In the genomic region with DNA sequence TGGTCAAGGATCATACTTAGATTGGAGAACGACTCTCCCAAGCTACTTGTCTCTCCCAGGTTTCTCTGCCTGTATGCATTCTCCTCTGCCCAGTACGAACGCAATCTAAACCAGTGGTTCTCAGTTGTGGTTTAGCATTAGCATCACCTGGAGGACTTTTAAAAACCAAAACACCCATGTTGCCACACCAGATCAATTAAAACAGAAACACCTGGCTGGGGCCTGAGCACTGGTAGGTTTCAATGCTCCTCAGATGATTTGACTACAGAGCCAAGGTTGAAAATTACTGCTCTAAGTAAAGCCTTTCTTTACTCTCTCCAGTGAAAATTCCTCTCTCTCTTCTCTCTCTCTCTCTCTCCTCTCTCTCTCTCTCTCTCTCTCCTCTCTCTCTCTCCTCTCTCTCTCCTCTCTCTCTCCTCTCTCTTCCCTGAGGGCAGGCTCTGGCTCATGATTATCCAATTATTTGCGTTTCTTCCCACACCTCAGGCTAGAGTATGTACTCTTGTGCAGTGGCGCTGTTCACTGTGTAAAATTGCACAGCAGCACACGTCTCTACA, we compare ENCODE assay signal across 19 cellular contexts.
DNase-seq lines count a peak whose midpoint lies in the region; ATAC-seq and TF ChIP-seq lines count a peak whose summit lies in the region.
"Had no signal": no experiment of that assay in that cellular context is flagged by ENCODE, and none has a peak within 500 bp of the region (broad histone marks: within the 10 kb centered on the region; RNA-seq: fewer than 3 reads in every experiment).

No MANE protein-coding gene starts in this region.

- H3K9me2 ChIP-seq in MM.1S (replicated peaks; ENCODE audit: insufficient read depth, low read length) = no peaks in the 10 kb centered on the region

- no peaks in the 10 kb centered on the region for H3K27me3 ChIP-seq in MM.1S (replicated peaks; ENCODE audit: insufficient read depth, low read length)
- H3K27me3 ChIP-seq in CD8-positive, alpha-beta T cell (ENCODE audit: insufficient read depth, low read length) = no peaks in the 10 kb centered on the region
- H3K27me3 ChIP-seq: BE2C had no signal

- H2AFZ ChIP-seq in MM.1S (ENCODE audit: low read length) = no peak overlapping the region

- H3K4me3 ChIP-seq in HEK293 (ENCODE audit: low read depth, low read length) (no peak overlapping the region), MM.1S (ENCODE audit: low read length) (no peak overlapping the region)
- H3K4me3 ChIP-seq in CD8-positive, alpha-beta T cell (ENCODE audit: low read depth, low read length) = no peak overlapping the region
- H3K4me3 ChIP-seq: BLaER1 had no signal

- intact Hi-C loops in CD8-positive, alpha-beta T cell (cut with DNase I, micrococcal nuclease) = no loop called here

- DNase-seq in MM.1S = peak; percentile 30
- DNase-seq in RPMI8226 = peak; percentile 72
- no peak for DNase-seq in neural crest cell (ENCODE audit: low read depth, low spot score)
- no peak for DNase-seq in RKO (ENCODE audit: low spot score)
- DNase-seq in CD8-positive, alpha-beta T cell = no peak
- DNase-seq: 8988T; ACHN; BE2C; C1 segment of cervical spinal cord; Caco-2; Calu3; CD4-positive, alpha-beta memory T cell; CD4-positive, CD25-positive, alpha-beta regulatory T cell; DMS79 treated with DMSO at 0.1 percent for 48 hours; GF-D8 had no signal

- no peaks in the 10 kb centered on the region for H3K27me3 Mint-ChIP-seq in neural crest cell (ENCODE audit: low read depth)
- H3K27me3 Mint-ChIP-seq in CD8-positive, alpha-beta T cell (ENCODE audit: low read depth) = no peaks in the 10 kb centered on the region
- H3K27me3 Mint-ChIP-seq: CD4-positive, alpha-beta memory T cell; CD4-positive, CD25-positive, alpha-beta regulatory T cell had no signal

- no peaks in the 10 kb centered on the region for H3K79me2 ChIP-seq in MM.1S (ENCODE audit: low read length)

- peak overlapping the region; percentile 40 for H3K27ac Mint-ChIP-seq in neural crest cell (ENCODE audit: unreplicated experiment)
- no peak overlapping the region for H3K27ac Mint-ChIP-seq in CD8-positive, alpha-beta T cell
- H3K27ac Mint-ChIP-seq: CD14-positive monocyte; CD4-positive, alpha-beta memory T cell; CD4-positive, CD25-positive, alpha-beta regulatory T cell had no signal

- H3K4me3 Mint-ChIP-seq in neural crest cell = no peak overlapping the region
- no peak overlapping the region for H3K4me3 Mint-ChIP-seq in CD8-positive, alpha-beta T cell
- H3K4me3 Mint-ChIP-seq: CD14-positive monocyte; CD4-positive, alpha-beta memory T cell; CD4-positive, CD25-positive, alpha-beta regulatory T cell had no signal

- ATAC-seq in HG03457 (IDR thresholded peaks at IDR 0.05; ENCODE audit: unreplicated experiment) = no peak
- ATAC-seq in CD8-positive, alpha-beta T cell = no peak

- H4K20me1 ChIP-seq in MM.1S (ENCODE audit: insufficient read depth, low read length) = no peaks in the 10 kb centered on the region
- H4K20me1 ChIP-seq: BLaER1 had no signal

- CTCF ChIA-PET in HEK293 (lab: Yijun Ruan, JAX) = interaction anchor here (0.6 kb wide), 1 partner anchor 63 kb away, joined by 3 read pairs; no protein-coding TSS in a partner anchor
- CTCF ChIA-PET in CD8-positive, alpha-beta T cell (lab: Charles Lee) = no interaction called here

- no peak overlapping the region for H3K27ac ChIP-seq in HEK293 (ENCODE audit: extremely low read depth, low read depth, low read length)
- no peak overlapping the region for H3K27ac ChIP-seq in MM.1S (ENCODE audit: low read length)
- H3K27ac ChIP-seq in CD8-positive, alpha-beta T cell (ENCODE audit: low read depth, low read length) = no peak overlapping the region
- H3K27ac ChIP-seq: BLaER1 had no signal

- POLR2A ChIA-PET in HEK293 (lab: Yijun Ruan, JAX) = no interaction called here
- POLR2A ChIA-PET in CD8-positive, alpha-beta T cell (lab: Charles Lee) = no interaction called here

- no peak overlapping the region for H3K4me2 ChIP-seq in MM.1S (ENCODE audit: low read depth, low read length)
- H3K4me2 ChIP-seq: BLaER1 had no signal

- peaks cover 10% of the 10 kb centered on the region for H3K4me1 Mint-ChIP-seq in neural crest cell
- no peaks in the 10 kb centered on the region for H3K4me1 Mint-ChIP-seq in CD8-positive, alpha-beta T cell (ENCODE audit: low read depth)
- H3K4me1 Mint-ChIP-seq: CD14-positive monocyte; CD4-positive, alpha-beta memory T cell; CD4-positive, CD25-positive, alpha-beta regulatory T cell had no signal

- H3K36me3 ChIP-seq in HEK293 (ENCODE audit: control insufficient read depth in 2 of 2, insufficient read depth in 1 of 2, low read length in 2 of 2) (no peaks in the 10 kb centered on the region), MM.1S (replicated peaks; ENCODE audit: insufficient read depth, low read length) (no peaks in the 10 kb centered on the region)
- H3K36me3 ChIP-seq in CD8-positive, alpha-beta T cell (ENCODE audit: insufficient read depth, low read length) = no peaks in the 10 kb centered on the region
- H3K36me3 ChIP-seq: BE2C, BLaER1 had no signal

- H3K4me1 ChIP-seq in HEK293 (ENCODE audit: control insufficient read depth, insufficient read depth, low read length) (no peaks in the 10 kb centered on the region), MM.1S (ENCODE audit: low read length) (no peaks in the 10 kb centered on the region)
- H3K4me1 ChIP-seq in CD8-positive, alpha-beta T cell (ENCODE audit: insufficient read depth, low read length) = no peaks in the 10 kb centered on the region
- H3K4me1 ChIP-seq: BE2C, BLaER1, Caco-2 had no signal

- no peaks in the 10 kb centered on the region for H3K9me3 Mint-ChIP-seq in neural crest cell
- no peaks in the 10 kb centered on the region for H3K9me3 Mint-ChIP-seq in CD8-positive, alpha-beta T cell
- H3K9me3 Mint-ChIP-seq: CD4-positive, alpha-beta memory T cell had no signal

- TF ChIP-seq CTCF in HEK293 (tag by site-specific recombination; IDR thresholded peaks at IDR 0.05) (no peak), MM.1S (IDR thresholded peaks at IDR 0.05; ENCODE audit: low read length) (no peak), neural crest cell (conservative IDR thresholded peaks at IDR 0.05) (no peak)
- TF ChIP-seq CTCF in CD8-positive, alpha-beta T cell (IDR thresholded peaks at IDR 0.05) = no peak

- no peaks in the 10 kb centered on the region for H3K9me3 ChIP-seq in HEK293 (ENCODE audit: control insufficient read depth, insufficient read depth, low read depth, low read length)
- H3K9me3 ChIP-seq in MM.1S (replicated peaks; ENCODE audit: insufficient read depth, low read length) = no peaks in the 10 kb centered on the region
- no peaks in the 10 kb centered on the region for H3K9me3 ChIP-seq in CD8-positive, alpha-beta T cell (ENCODE audit: low read length)
- H3K9me3 ChIP-seq: BE2C, BLaER1, Caco-2 had no signal

- H3F3A ChIP-seq in MM.1S (ENCODE audit: insufficient read depth, low read length) = no peaks in the 10 kb centered on the region

- H3K36me3 Mint-ChIP-seq in neural crest cell (ENCODE audit: low read depth) = peaks cover 7% of the 10 kb centered on the region
- H3K36me3 Mint-ChIP-seq in CD8-positive, alpha-beta T cell = no peaks in the 10 kb centered on the region
- H3K36me3 Mint-ChIP-seq: CD14-positive monocyte; CD4-positive, alpha-beta memory T cell; CD4-positive, CD25-positive, alpha-beta regulatory T cell had no signal

- H3K9ac ChIP-seq in MM.1S (ENCODE audit: low read length) = no peak overlapping the region
- H3K9ac ChIP-seq: BLaER1 had no signal

TF ChIP-seq in HEK293, 187 proteins besides CTCF, POLR2A, EP300 and RAD21:
- TF ChIP-seq, protein P1, sequence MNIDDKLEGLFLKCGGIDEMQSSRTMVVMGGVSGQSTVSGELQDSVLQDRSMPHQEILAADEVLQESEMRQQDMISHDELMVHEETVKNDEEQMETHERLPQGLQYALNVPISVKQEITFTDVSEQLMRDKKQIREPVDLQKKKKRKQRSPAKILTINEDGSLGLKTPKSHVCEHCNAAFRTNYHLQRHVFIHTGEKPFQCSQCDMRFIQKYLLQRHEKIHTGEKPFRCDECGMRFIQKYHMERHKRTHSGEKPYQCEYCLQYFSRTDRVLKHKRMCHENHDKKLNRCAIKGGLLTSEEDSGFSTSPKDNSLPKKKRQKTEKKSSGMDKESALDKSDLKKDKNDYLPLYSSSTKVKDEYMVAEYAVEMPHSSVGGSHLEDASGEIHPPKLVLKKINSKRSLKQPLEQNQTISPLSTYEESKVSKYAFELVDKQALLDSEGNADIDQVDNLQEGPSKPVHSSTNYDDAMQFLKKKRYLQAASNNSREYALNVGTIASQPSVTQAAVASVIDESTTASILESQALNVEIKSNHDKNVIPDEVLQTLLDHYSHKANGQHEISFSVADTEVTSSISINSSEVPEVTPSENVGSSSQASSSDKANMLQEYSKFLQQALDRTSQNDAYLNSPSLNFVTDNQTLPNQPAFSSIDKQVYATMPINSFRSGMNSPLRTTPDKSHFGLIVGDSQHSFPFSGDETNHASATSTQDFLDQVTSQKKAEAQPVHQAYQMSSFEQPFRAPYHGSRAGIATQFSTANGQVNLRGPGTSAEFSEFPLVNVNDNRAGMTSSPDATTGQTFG (tag by site-specific recombination; IDR thresholded peaks at IDR 0.05; ENCODE audit: borderline replicate concordance) = no peak
- TF ChIP-seq ZNF596 (tag by site-specific recombination; IDR thresholded peaks at IDR 0.05) = peak; percentile 96

Comparison
In these comparisons a context has a peak if more than half of its experiments do, and no peak if none do; other contexts are left out.
1. DNase-seq: peak in MM.1S (single experiment) and RPMI8226 (single experiment); none in neural crest cell (single experiment), RKO (single experiment) and CD8-positive, alpha-beta T cell (0 of 7).